1 cellular context compared by ENCODE assay signal in genomic region chr14:52552063-52552988, GRCh38.
TF ChIP-seq lines count a peak whose summit lies in the region.

Gene GPR137C (plus strand): TSS chr14:52552836. CDS start chr14:52553148, 312 bp downstream.
Gene TXNDC16 (minus strand): TSS chr14:52552505. CDS start chr14:52543557, 8,948 bp downstream.

TF ChIP-seq in HepG2, 621 proteins besides CTCF, POLR2A, EP300 and RAD21 (continued from another document and continues in another):
- TF ChIP-seq ZNF407 (CRISPR knock-in tag; IDR thresholded peaks at IDR 0.05; ENCODE audit: not compliant biosample characterization) (peak; percentile 93), MYPOP (CRISPR knock-in tag; IDR thresholded peaks at IDR 0.05) (peak; percentile 83), ZNF646 (CRISPR knock-in tag; IDR thresholded peaks at IDR 0.05) (no peak), ZFP36L2 (CRISPR knock-in tag; IDR thresholded peaks at IDR 0.05) (0 out of 2 replicates have a peak, but pooled peaks have one; percentile 26), ZNF564 (CRISPR knock-in tag; IDR thresholded peaks at IDR 0.05) (0 out of 2 replicates have a peak, but pooled peaks have one; percentile 45), HNRNPL (IDR thresholded peaks at IDR 0.05; ENCODE audit: low read depth, low read length) (peak; percentile 66; the same call in 1 of the 2 replicates), ZNF337 (CRISPR knock-in tag; IDR thresholded peaks at IDR 0.05; ENCODE audit: borderline replicate concordance, low read depth) (no peak), FOXP4 (CRISPR knock-in tag; IDR thresholded peaks at IDR 0.05) (no peak), SNAPC4 (CRISPR knock-in tag; IDR thresholded peaks at IDR 0.05) (no peak), SIX4 (CRISPR knock-in tag; IDR thresholded peaks at IDR 0.05) (peak; percentile 44; the same call in 1 of the 2 replicates), TP53 (CRISPR knock-in tag; conservative IDR thresholded peaks at IDR 0.05) (no peak), YEATS2 (CRISPR knock-in tag; IDR thresholded peaks at IDR 0.05; ENCODE audit: borderline replicate concordance) (no peak; the same call in 1 of the 2 replicates), ZSCAN31 (CRISPR knock-in tag; IDR thresholded peaks at IDR 0.05; ENCODE audit: low read depth) (peak; percentile 59; the same call in 1 of the 2 replicates), ZSCAN25 (CRISPR knock-in tag; IDR thresholded peaks at IDR 0.05) (peak; percentile 45; the same call in 1 of the 2 replicates), FLYWCH1 (CRISPR knock-in tag; IDR thresholded peaks at IDR 0.05) (no peak), ATF3 (CRISPR knock-in tag; IDR thresholded peaks at IDR 0.05) (peak; percentile 34; the same call in 1 of the 2 replicates), RELA (CRISPR knock-in tag; IDR thresholded peaks at IDR 0.05) (no peak), SRY (CRISPR knock-in tag; IDR thresholded peaks at IDR 0.05) (no peak), ZBTB14 (CRISPR knock-in tag; IDR thresholded peaks at IDR 0.05) (no peak), ZNF660 (CRISPR knock-in tag; IDR thresholded peaks at IDR 0.05; ENCODE audit: borderline replicate concordance, low read depth) (no peak), CHD2 (IDR thresholded peaks at IDR 0.05; ENCODE audit: low read depth, low read length) (0 out of 2 replicates have a peak, but pooled peaks have one; percentile 20), PHB2 (IDR thresholded peaks at IDR 0.05; ENCODE audit: partially characterized antibody) (no peak), DMTF1 (CRISPR knock-in tag; IDR thresholded peaks at IDR 0.05) (no peak)
